In genomic region chr18:48942554-48943261, GRCh38 we compare ENCODE assay signal across 1 cellular context.
A peak's percentile ranks its signal among the peaks of the same experiment; 100 is the strongest.
TF ChIP-seq lines count a peak whose summit lies in the region.

No MANE protein-coding gene starts in this region.

TF ChIP-seq in HepG2, 621 proteins besides CTCF, POLR2A, EP300 and RAD21 (continued from another document and continues in another):
- no peak for TF ChIP-seq CREB1 (IDR thresholded peaks at IDR 0.05)
- TF ChIP-seq CREB1 (CRISPR knock-in tag; IDR thresholded peaks at IDR 0.05), result no peak
- TF ChIP-seq, protein P1, sequence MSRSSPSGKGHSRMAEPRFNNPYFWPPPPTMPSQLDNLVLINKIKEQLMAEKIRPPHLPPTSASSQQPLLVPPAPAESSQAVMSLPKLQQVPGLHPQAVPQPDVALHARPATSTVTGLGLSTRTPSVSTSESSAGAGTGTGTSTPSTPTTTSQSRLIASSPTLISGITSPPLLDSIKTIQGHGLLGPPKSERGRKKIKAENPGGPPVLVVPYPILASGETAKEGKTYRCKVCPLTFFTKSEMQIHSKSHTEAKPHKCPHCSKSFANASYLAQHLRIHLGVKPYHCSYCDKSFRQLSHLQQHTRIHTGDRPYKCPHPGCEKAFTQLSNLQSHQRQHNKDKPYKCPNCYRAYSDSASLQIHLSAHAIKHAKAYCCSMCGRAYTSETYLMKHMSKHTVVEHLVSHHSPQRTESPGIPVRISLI (CRISPR knock-in tag; IDR thresholded peaks at IDR 0.05; ENCODE audit: borderline replicate concordance), result no peak
- TF ChIP-seq, protein P2, sequence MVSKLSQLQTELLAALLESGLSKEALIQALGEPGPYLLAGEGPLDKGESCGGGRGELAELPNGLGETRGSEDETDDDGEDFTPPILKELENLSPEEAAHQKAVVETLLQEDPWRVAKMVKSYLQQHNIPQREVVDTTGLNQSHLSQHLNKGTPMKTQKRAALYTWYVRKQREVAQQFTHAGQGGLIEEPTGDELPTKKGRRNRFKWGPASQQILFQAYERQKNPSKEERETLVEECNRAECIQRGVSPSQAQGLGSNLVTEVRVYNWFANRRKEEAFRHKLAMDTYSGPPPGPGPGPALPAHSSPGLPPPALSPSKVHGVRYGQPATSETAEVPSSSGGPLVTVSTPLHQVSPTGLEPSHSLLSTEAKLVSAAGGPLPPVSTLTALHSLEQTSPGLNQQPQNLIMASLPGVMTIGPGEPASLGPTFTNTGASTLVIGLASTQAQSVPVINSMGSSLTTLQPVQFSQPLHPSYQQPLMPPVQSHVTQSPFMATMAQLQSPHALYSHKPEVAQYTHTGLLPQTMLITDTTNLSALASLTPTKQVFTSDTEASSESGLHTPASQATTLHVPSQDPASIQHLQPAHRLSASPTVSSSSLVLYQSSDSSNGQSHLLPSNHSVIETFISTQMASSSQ (IDR thresholded peaks at IDR 0.05; ENCODE audit: low read depth), result peak; percentile 96
- TF ChIP-seq, protein P2 (CRISPR knock-in tag; IDR thresholded peaks at IDR 0.05; ENCODE audit: borderline replicate concordance), result peak; percentile 99
- TF ChIP-seq ASH2L (IDR thresholded peaks at IDR 0.05; ENCODE audit: insufficient read length, low read depth, low read length), result peak; percentile 32
- no peak for TF ChIP-seq TBP (CRISPR knock-in tag; IDR thresholded peaks at IDR 0.05)
- no peak for TF ChIP-seq ZNF30 (CRISPR knock-in tag; IDR thresholded peaks at IDR 0.05)
- TF ChIP-seq BRD4 (CRISPR knock-in tag; IDR thresholded peaks at IDR 0.05), result no peak
- TF ChIP-seq ZNF841 (CRISPR knock-in tag; IDR thresholded peaks at IDR 0.05; ENCODE audit: borderline replicate concordance), result no peak
- no peak; the same call in 1 of the 2 replicates for TF ChIP-seq ZMYM2 (CRISPR knock-in tag; IDR thresholded peaks at IDR 0.05)
- TF ChIP-seq ETV6 (CRISPR knock-in tag; conservative IDR thresholded peaks at IDR 0.05), result no peak
- TF ChIP-seq ZNF263 (CRISPR knock-in tag; IDR thresholded peaks at IDR 0.05), result peak; percentile 68
- peak; percentile 43; the same call in 1 of the 2 replicates for TF ChIP-seq ZNF574 (CRISPR knock-in tag; IDR thresholded peaks at IDR 0.05)
- TF ChIP-seq SMYD3 (CRISPR knock-in tag; IDR thresholded peaks at IDR 0.05), result no peak
- peak; percentile 97 for TF ChIP-seq TEAD3 (CRISPR knock-in tag; optimal IDR thresholded peaks at IDR 0.05; ENCODE audit: borderline replicate concordance)
- TF ChIP-seq ZNF556 (CRISPR knock-in tag; IDR thresholded peaks at IDR 0.05; ENCODE audit: borderline replicate concordance), result peak; percentile 51; the same call in 1 of the 2 replicates
- TF ChIP-seq ZNF205 (CRISPR knock-in tag; IDR thresholded peaks at IDR 0.05), result no peak; the same call in 1 of the 2 replicates
- TF ChIP-seq, protein P3, sequence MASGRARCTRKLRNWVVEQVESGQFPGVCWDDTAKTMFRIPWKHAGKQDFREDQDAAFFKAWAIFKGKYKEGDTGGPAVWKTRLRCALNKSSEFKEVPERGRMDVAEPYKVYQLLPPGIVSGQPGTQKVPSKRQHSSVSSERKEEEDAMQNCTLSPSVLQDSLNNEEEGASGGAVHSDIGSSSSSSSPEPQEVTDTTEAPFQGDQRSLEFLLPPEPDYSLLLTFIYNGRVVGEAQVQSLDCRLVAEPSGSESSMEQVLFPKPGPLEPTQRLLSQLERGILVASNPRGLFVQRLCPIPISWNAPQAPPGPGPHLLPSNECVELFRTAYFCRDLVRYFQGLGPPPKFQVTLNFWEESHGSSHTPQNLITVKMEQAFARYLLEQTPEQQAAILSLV (CRISPR knock-in tag; IDR thresholded peaks at IDR 0.05; ENCODE audit: borderline replicate concordance), result peak; percentile 20; the same call in 1 of the 2 replicates
- TF ChIP-seq SMAD3 (CRISPR knock-in tag; IDR thresholded peaks at IDR 0.05), result peak; percentile 72; the same call in 1 of the 2 replicates
- no peak for TF ChIP-seq KDM5A (IDR thresholded peaks at IDR 0.05; ENCODE audit: borderline replicate concordance, low read length)
- no peak for TF ChIP-seq RAD51 (IDR thresholded peaks at IDR 0.05; ENCODE audit: borderline replicate concordance)
- no peak for TF ChIP-seq ZNF552 (CRISPR knock-in tag; IDR thresholded peaks at IDR 0.05; ENCODE audit: borderline replicate concordance)
- peak; percentile 91 for TF ChIP-seq ZNF644 (CRISPR knock-in tag; IDR thresholded peaks at IDR 0.05; ENCODE audit: low read depth)
- TF ChIP-seq ZNF441 (CRISPR knock-in tag; IDR thresholded peaks at IDR 0.05; ENCODE audit: borderline replicate concordance), result no peak
- TF ChIP-seq ZNF891 (CRISPR knock-in tag; IDR thresholded peaks at IDR 0.05), result no peak
- no peak for TF ChIP-seq PLRG1 (conservative IDR thresholded peaks at IDR 0.05)
- no peak for TF ChIP-seq PRDM4 (CRISPR knock-in tag; IDR thresholded peaks at IDR 0.05; ENCODE audit: borderline replicate concordance)
- TF ChIP-seq ATM (IDR thresholded peaks at IDR 0.05; ENCODE audit: borderline replicate concordance), result no peak
- TF ChIP-seq, protein P4, sequence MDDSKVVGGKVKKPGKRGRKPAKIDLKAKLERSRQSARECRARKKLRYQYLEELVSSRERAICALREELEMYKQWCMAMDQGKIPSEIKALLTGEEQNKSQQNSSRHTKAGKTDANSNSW (CRISPR knock-in tag; IDR thresholded peaks at IDR 0.05; ENCODE audit: borderline replicate concordance), result no peak
- no peak for TF ChIP-seq IKZF1 (IDR thresholded peaks at IDR 0.05)
- no peak for TF ChIP-seq ZBTB40 (IDR thresholded peaks at IDR 0.05)
- TF ChIP-seq ZBTB40 (CRISPR knock-in tag; IDR thresholded peaks at IDR 0.05), result no peak
- no peak for TF ChIP-seq DNMT1 (CRISPR knock-in tag; IDR thresholded peaks at IDR 0.05)
- TF ChIP-seq, protein P5, sequence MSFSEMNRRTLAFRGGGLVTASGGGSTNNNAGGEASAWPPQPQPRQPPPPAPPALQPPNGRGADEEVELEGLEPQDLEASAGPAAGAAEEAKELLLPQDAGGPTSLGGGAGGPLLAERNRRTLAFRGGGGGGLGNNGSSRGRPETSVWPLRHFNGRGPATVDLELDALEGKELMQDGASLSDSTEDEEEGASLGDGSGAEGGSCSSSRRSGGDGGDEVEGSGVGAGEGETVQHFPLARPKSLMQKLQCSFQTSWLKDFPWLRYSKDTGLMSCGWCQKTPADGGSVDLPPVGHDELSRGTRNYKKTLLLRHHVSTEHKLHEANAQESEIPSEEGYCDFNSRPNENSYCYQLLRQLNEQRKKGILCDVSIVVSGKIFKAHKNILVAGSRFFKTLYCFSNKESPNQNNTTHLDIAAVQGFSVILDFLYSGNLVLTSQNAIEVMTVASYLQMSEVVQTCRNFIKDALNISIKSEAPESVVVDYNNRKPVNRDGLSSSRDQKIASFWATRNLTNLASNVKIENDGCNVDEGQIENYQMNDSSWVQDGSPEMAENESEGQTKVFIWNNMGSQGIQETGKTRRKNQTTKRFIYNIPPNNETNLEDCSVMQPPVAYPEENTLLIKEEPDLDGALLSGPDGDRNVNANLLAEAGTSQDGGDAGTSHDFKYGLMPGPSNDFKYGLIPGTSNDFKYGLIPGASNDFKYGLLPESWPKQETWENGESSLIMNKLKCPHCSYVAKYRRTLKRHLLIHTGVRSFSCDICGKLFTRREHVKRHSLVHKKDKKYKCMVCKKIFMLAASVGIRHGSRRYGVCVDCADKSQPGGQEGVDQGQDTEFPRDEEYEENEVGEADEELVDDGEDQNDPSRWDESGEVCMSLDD (CRISPR knock-in tag; IDR thresholded peaks at IDR 0.05; ENCODE audit: borderline replicate concordance), result no peak
- no peak for TF ChIP-seq ZNF274 (CRISPR knock-in tag; IDR thresholded peaks at IDR 0.05)
